8 cellular contexts compared by ENCODE assay signal in the genomic region with DNA sequence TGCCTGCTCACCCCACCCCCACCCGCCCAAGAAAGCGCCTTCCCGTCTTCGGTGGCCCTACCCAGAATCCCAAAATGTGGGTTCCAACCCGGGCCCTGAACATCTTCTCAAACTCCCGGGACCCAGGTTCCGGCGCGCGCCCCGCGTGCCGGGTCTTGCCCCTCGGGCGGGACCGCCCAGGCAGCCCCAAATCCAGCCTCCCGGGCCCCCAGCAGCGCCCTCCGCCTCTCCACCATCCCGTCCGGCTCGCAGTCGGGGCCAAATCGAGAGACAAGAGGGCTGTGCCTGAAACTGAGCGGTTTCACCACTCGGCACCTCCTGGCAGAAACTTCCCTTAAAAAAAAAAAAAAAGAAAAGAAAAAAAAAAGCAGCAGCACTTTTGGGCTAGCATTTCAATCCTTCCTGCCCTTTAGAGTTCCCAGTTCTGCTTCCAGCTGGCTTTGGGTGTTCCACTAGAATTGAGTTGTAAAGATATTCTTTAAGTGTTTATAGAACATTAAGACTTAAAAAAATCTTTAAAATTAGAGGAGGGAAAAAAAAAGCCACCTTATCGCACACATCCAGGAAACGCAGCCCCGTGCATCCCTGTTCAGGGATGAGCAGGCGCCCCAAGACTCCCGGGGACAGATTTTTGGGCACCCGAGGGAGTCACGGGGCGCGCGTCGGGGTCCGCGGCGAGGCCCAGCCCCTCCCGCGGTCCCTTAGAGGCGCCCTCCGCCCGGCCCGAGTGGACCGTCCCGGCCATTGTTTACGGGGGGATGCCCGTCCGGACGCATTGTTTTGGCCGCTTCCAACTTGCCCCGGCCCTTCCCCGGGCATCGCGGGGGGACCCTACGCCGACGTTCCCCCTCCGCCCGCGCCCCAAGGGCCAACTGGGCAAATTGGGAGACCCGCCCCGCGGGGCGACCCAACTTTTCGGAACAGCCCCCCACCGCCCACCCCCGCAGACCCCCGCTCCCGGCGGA. TPM values are rescaled to one million over a fixed set of nuclear protein-coding genes. Genes with fewer than 3 reads are reported as not detected.
DNase-seq lines count a peak whose midpoint lies in the region; ATAC-seq and TF ChIP-seq lines count a peak whose summit lies in the region.
"Not testable (repeated sequence)": the region's sequence is repeated elsewhere in the genome, so short reads cannot be mapped to it uniquely, and the experiment has no call there.

No MANE protein-coding gene starts in this region.

- in situ Hi-C loops in Panc1 (cut with HindIII; ENCODE audit: low pct_unique_long_range_greater_than_20kb, low sequenced_read_pairs) = not testable (repeated sequence)

- not testable (repeated sequence) for H3K9me3 ChIP-seq in A673 (ENCODE audit: low read depth, low read length, poor library complexity, severe bottlenecking); Panc1 (ENCODE audit: control insufficient read depth, insufficient read depth, low read depth, low read length); ectodermal cell (ENCODE audit: control insufficient read depth, low read length)

- CTCF ChIA-PET in A673 (lab: Charles Lee) = not testable (repeated sequence)
- CTCF ChIA-PET in Panc1 (lab: Charles Lee) = interaction anchor here (0.6 kb wide), 1 partner anchor 33 kb away, joined by 7 read pairs; no protein-coding TSS in a partner anchor

- intact Hi-C loops in A673 (cut with micrococcal nuclease; ENCODE audit: unreplicated experiment) (loop anchor here (5.0 to 10.0 kb wide), 2 partner anchors 162 to 325 kb away; no protein-coding TSS in a partner anchor), Panc1 (cut with micrococcal nuclease; ENCODE audit: unreplicated experiment) (loop anchor here (10.0 kb wide), 2 partner anchors 142 to 322 kb away; no protein-coding TSS in a partner anchor)

- TF ChIP-seq CTCF in A673 (conservative IDR thresholded peaks at IDR 0.05; ENCODE audit: low read depth, low read length); Panc1 (IDR thresholded peaks at IDR 0.05): not testable (repeated sequence)

- H3K4me3 ChIP-seq in A673 (ENCODE audit: low read depth, low read length, poor library complexity, severe bottlenecking) (peak overlapping the region; percentile 79), Panc1 (ENCODE audit: low read depth in 2 of 2, low read length in 2 of 2) (peak overlapping the region; percentile 67 to 77), ectodermal cell (ENCODE audit: insufficient read depth, low read depth, low read length) (peak overlapping the region; percentile 70), skeletal muscle cell (ENCODE audit: low read depth, low read length) (peak overlapping the region; percentile 74)

- WGBS in ectodermal cell, 2 experiments = 0% methylated on average over 72 to 73 of the region's 73 CpGs

- not testable (repeated sequence) for H3K36me3 ChIP-seq in A673 (ENCODE audit: insufficient read depth, low read length, poor library complexity, severe bottlenecking); Panc1 (ENCODE audit: control insufficient read depth, insufficient read depth, low read length); ectodermal cell (ENCODE audit: control insufficient read depth, insufficient read depth, low read length)

- BruUV-seq in A673 (replicated peaks; lab: Mats Ljungman, UMichigan); Panc1 (replicated peaks; lab: Mats Ljungman, UMichigan): not testable (repeated sequence)

- H3K4me1 ChIP-seq in A673 (ENCODE audit: insufficient read depth, low read length, poor library complexity, severe bottlenecking) (peaks cover 41% of the 10 kb centered on the region), ectodermal cell (ENCODE audit: control insufficient read depth, insufficient read depth, low read length) (peaks cover 15% of the 10 kb centered on the region)
- not testable (repeated sequence) for H3K4me1 ChIP-seq in Panc1 (ENCODE audit: control insufficient read depth, insufficient read depth, low read length)

- ATAC-seq in GM18907 (IDR thresholded peaks at IDR 0.05; ENCODE audit: unreplicated experiment) (peak; percentile 31), HG03175 (IDR thresholded peaks at IDR 0.05; ENCODE audit: unreplicated experiment) (peak; percentile 27), Panc1 (peak; percentile 10)

- DNase-seq in A673 (ENCODE audit: low spot score) (peak; percentile 45), activated T-cell treated with anti-CD3 and anti-CD28 coated beads for 48 hours (ENCODE audit: low read depth) (peak; percentile 62), kidney tubule cell (ENCODE audit: low spot score) (peak; percentile 71)
- not testable (repeated sequence) for DNase-seq in Panc1 (ENCODE audit: low read depth, low spot score); skeletal muscle cell (ENCODE audit: low read depth)

- H3K27ac ChIP-seq in A673 (ENCODE audit: low read depth, low read length, poor library complexity, severe bottlenecking) (peak overlapping the region; percentile 79), Panc1 (ENCODE audit: low read length) (peak overlapping the region; percentile 99), ectodermal cell (ENCODE audit: insufficient read depth, low read depth, low read length, poor library complexity, severe bottlenecking) (peak overlapping the region; percentile 83)

- POLR2A ChIA-PET in A673 (lab: Charles Lee; ENCODE audit: low non-redundant PET) = not testable (repeated sequence)
- POLR2A ChIA-PET in Panc1 (lab: Charles Lee) = interaction anchor here (0.6 to 2.9 kb wide), 8 partner anchors 8 to 325 kb away, joined by 3 to 22 read pairs (median 4); no protein-coding TSS in a partner anchor

- not testable (repeated sequence) for H3K27me3 ChIP-seq in A673 (replicated peaks; ENCODE audit: insufficient read depth, low read depth, low read length, poor library complexity); Panc1 (ENCODE audit: control insufficient read depth, insufficient read depth, low read length); ectodermal cell (ENCODE audit: control insufficient read depth, insufficient read depth, low read length, poor library complexity, severe bottlenecking)

RNA-seq across cellular contexts. Expression of a gene that starts 0.9 kb away (rescaled TPM):
- total RNA-seq in A673 (2021) = 27.0 and 37.7 TPM in 2 replicates
- 210 TPM for total RNA-seq in Panc1 (2021; ENCODE audit: unreplicated experiment)
- polyA plus RNA-seq in Panc1 (2012; ENCODE audit: insufficient read length) = 80.1 TPM
- polyA plus RNA-seq in ectodermal cell (2013, experiment 1 of 4) = 81.2 TPM
- 84.0 TPM for polyA plus RNA-seq in ectodermal cell (2013, experiment 2 of 4)
- polyA plus RNA-seq in ectodermal cell (2013, experiment 3 of 4) = 63.1 TPM
- 74.4 TPM for polyA plus RNA-seq in ectodermal cell (2013, experiment 4 of 4)
